1 cellular context compared by ENCODE assay signal in genomic region chr2:73823916-73824523, GRCh38.
TF ChIP-seq lines count a peak whose summit lies in the region.

No MANE protein-coding gene starts in this region.

TF ChIP-seq in GM12878, 131 proteins besides CTCF, POLR2A, EP300 and RAD21 (continued from another document):
- TF ChIP-seq NFXL1 (IDR thresholded peaks at IDR 0.05; ENCODE audit: borderline replicate concordance) (no peak), SMC3 (IDR thresholded peaks at IDR 0.05; ENCODE audit: borderline replicate concordance, low read length) (peak; percentile 67; the same call in 1 of the 2 replicates), RUNX3 (IDR thresholded peaks at IDR 0.05; ENCODE audit: low read length) (peak; percentile 62), DPF2 (IDR thresholded peaks at IDR 0.05) (no peak), ZNF592 (IDR thresholded peaks at IDR 0.05) (0 out of 2 replicates have a peak, but pooled peaks have one; percentile 65), IKZF1 (conservative IDR thresholded peaks at IDR 0.05) (0 out of 2 replicates have a peak, but pooled peaks have one; percentile 13), GABPA (IDR thresholded peaks at IDR 0.05; ENCODE audit: low read depth) (no peak)
TF ChIP-seq in GM12878: peak in this region for 4.
